In genomic region chr12:69789351-69789750, GRCh38 we compare ENCODE assay signal across 39 cellular contexts. TPM values are rescaled to one million over a fixed set of nuclear protein-coding genes. Genes with fewer than 3 reads are reported as not detected.
"Had no signal": no experiment of that assay in that cellular context is flagged by ENCODE, and none has a peak within 500 bp of the region (broad histone marks: within the 10 kb centered on the region; RNA-seq: fewer than 3 reads in every experiment).

No MANE protein-coding gene starts in this region.

- DNase-seq: Karpas-422, Kasumi-1, MG63, MM.1S, MV-4-11, NCI-H1048, NCI-H1092, NCI-H1092 treated with DMSO at 0.1 percent for 48 hours, NCI-H1105, NCI-H1105 treated with DMSO at 0.1 percent for 48 hours, NCI-H1417, NCI-H1417 treated with DMSO at 0.1 percent for 48 hours, NCI-H1436, NCI-H1436 treated with DMSO at 0.1 percent for 48 hours, NCI-H146, NCI-H1694, NCI-H1694 treated with DMSO at 0.1 percent for 48 hours, NCI-H187, NCI-H187 treated with DMSO at 0.1 percent for 48 hours, NCI-H1930, NCI-H2029, NCI-H2029 treated with DMSO at 0.1 percent for 48 hours, NCI-H2081, NCI-H2081 treated with DMSO at 0.1 percent for 48 hours, NCI-H2107, NCI-H2171, NCI-H2171 treated with DMSO at 0.1 percent for 48 hours, NCI-H2227 treated with DMSO at 0.1 percent for 48 hours, NCI-H226, NCI-H345, NCI-H446, NCI-H446 treated with DMSO at 0.1 percent for 48 hours, NCI-H510A, NCI-H510A treated with DMSO at 0.1 percent for 48 hours, NCI-H524 had no signal

- H3K4me3 ChIP-seq: MG63 had no signal

RNA-seq across cellular contexts. Expression of gene MYRFL, which starts 35.7 kb away (rescaled TPM):
- total RNA-seq: LHCN-M2, M059J, MCF 10A, NCI-H460 had no signal
